ENCODE assay signal across 1 cellular context in the genomic region with DNA sequence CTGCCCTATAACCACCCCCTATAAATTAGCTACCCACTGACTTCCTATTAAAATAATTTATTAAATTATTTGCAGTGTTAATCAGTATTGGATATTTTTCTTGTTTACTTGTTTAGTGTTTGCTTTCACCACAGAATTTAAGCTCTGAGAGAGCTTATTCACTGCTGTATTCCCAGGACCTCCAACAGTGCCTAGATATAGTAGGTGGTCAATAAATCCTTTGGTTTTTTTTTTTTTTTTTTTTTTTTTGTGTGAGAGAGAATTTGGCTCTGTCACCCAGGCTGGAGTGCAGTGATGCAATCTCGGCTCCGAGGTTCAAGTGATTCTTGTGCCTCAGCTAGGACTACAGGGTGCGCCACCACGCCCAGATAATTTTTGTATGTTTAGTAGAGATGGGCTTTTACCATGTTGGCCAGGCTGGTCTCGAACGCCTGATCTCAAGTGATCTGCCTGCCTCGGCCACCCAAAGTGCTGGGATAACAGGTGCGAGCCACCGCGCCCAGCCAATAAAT.
TF ChIP-seq lines count a peak whose summit lies in the region.

No MANE protein-coding gene starts in this region.

TF ChIP-seq in HEK293, 187 proteins besides CTCF, POLR2A, EP300 and RAD21:
- TF ChIP-seq ZNF664 (tag by site-specific recombination; IDR thresholded peaks at IDR 0.05) (peak; percentile 94), REST (tag by site-specific recombination; IDR thresholded peaks at IDR 0.05) (no peak)
